Comparison of ENCODE assay signal across 6 cellular contexts in genomic region chr17:50114849-50115357, GRCh38. TPM values are rescaled to one million over a fixed set of nuclear protein-coding genes. Genes with fewer than 3 reads are reported as not detected.
A peak's percentile ranks its signal among the peaks of the same experiment; 100 is the strongest.
DNase-seq lines count a peak whose midpoint lies in the region; ATAC-seq lines count a peak whose summit lies in the region.

No MANE protein-coding gene starts in this region.

- peak; percentile 56 for ATAC-seq in stimulated activated effector memory CD8-positive, alpha-beta T cell treated with anti-CD3 and anti-CD28 coated beads, Interleukin-12 subunit alpha, Interleukin-12 subunit beta, amount 100 ng/mL, for 72 hours
- no peak for ATAC-seq in stimulated activated memory B cell treated with anti-CD40 and anti-IgM and Interleukin-4, amounts not matched to agents 10 μg/mL and 1 μg/mL and 100 μg/mL, for 72 hours

- peaks cover 48% of the 10 kb centered on the region for H3K27me3 Mint-ChIP-seq in stimulated activated memory B cell treated with anti-CD40 and anti-IgM and Interleukin-4, amounts not matched to agents 10 μg/mL and 1 μg/mL and 100 μg/mL, for 72 hours

- DNase-seq in activated gamma-delta T cell treated with Interleukin-2 at 50 U/mL for 16 hours (peak; percentile 19), activated gamma-delta T cell (lab: John Stamatoyannopoulos, UW) (no peak), NCI-H82 treated with DMSO at 0.1 percent for 48 hours (lab: John Stamatoyannopoulos, UW; ENCODE audit: unreplicated experiment) (peak; percentile 68), dermis microvascular lymphatic vessel endothelial cell (ENCODE audit: low read depth in 2 of 2) (peak; percentile 63 to 74)
- peak in 1 of 2 donors; percentile 65 for DNase-seq in stimulated activated effector memory CD8-positive, alpha-beta T cell treated with anti-CD3 and anti-CD28 coated beads, Interleukin-12 subunit alpha, Interleukin-12 subunit beta, amount 100 ng/mL, for 72 hours (ENCODE audit: low spot score in 2 of 2)

- no peaks in the 10 kb centered on the region for H3K9me3 Mint-ChIP-seq in stimulated activated effector memory CD8-positive, alpha-beta T cell treated with anti-CD3 and anti-CD28 coated beads, Interleukin-12 subunit alpha, Interleukin-12 subunit beta, amount 100 ng/mL, for 72 hours
- no peaks in the 10 kb centered on the region for H3K9me3 Mint-ChIP-seq in stimulated activated memory B cell treated with anti-CD40 and anti-IgM and Interleukin-4, amounts not matched to agents 10 μg/mL and 1 μg/mL and 100 μg/mL, for 72 hours

- H3K27ac Mint-ChIP-seq in stimulated activated effector memory CD8-positive, alpha-beta T cell treated with anti-CD3 and anti-CD28 coated beads, Interleukin-12 subunit alpha, Interleukin-12 subunit beta, amount 100 ng/mL, for 72 hours, result no peak overlapping the region
- no peak overlapping the region for H3K27ac Mint-ChIP-seq in stimulated activated memory B cell treated with anti-CD40 and anti-IgM and Interleukin-4, amounts not matched to agents 10 μg/mL and 1 μg/mL and 100 μg/mL, for 72 hours

- H3K4me1 Mint-ChIP-seq in stimulated activated effector memory CD8-positive, alpha-beta T cell treated with anti-CD3 and anti-CD28 coated beads, Interleukin-12 subunit alpha, Interleukin-12 subunit beta, amount 100 ng/mL, for 72 hours, result peaks cover 14% of the 10 kb centered on the region
- H3K4me1 Mint-ChIP-seq in stimulated activated memory B cell treated with anti-CD40 and anti-IgM and Interleukin-4, amounts not matched to agents 10 μg/mL and 1 μg/mL and 100 μg/mL, for 72 hours, result peaks cover 17% of the 10 kb centered on the region

- no peak overlapping the region for H3K4me3 Mint-ChIP-seq in stimulated activated effector memory CD8-positive, alpha-beta T cell treated with anti-CD3 and anti-CD28 coated beads, Interleukin-12 subunit alpha, Interleukin-12 subunit beta, amount 100 ng/mL, for 72 hours
- H3K4me3 Mint-ChIP-seq in stimulated activated memory B cell treated with anti-CD40 and anti-IgM and Interleukin-4, amounts not matched to agents 10 μg/mL and 1 μg/mL and 100 μg/mL, for 72 hours, result no peak overlapping the region

- no peaks in the 10 kb centered on the region for H3K36me3 Mint-ChIP-seq in stimulated activated effector memory CD8-positive, alpha-beta T cell treated with anti-CD3 and anti-CD28 coated beads, Interleukin-12 subunit alpha, Interleukin-12 subunit beta, amount 100 ng/mL, for 72 hours
- H3K36me3 Mint-ChIP-seq in stimulated activated memory B cell treated with anti-CD40 and anti-IgM and Interleukin-4, amounts not matched to agents 10 μg/mL and 1 μg/mL and 100 μg/mL, for 72 hours, result no peaks in the 10 kb centered on the region

RNA-seq across cellular contexts. Expression of gene SAMD14, which starts 15.1 kb away (rescaled TPM):
- 2.8 and 6.8 TPM in 2 replicates for total RNA-seq in dermis microvascular lymphatic vessel endothelial cell

RNA-seq across cellular contexts. Expression of gene PDK2, which starts 19.8 kb away (rescaled TPM):
- total RNA-seq in dermis microvascular lymphatic vessel endothelial cell, result 8.0 and 20.5 TPM in 2 replicates

RNA-seq across cellular contexts. Expression of gene PPP1R9B, which starts 35.6 kb away (rescaled TPM):
- 21.3 and 23.6 TPM in 2 replicates for total RNA-seq in dermis microvascular lymphatic vessel endothelial cell

RNA-seq across cellular contexts. Expression of gene SGCA, which starts 50.9 kb away (rescaled TPM):
- not detected in 2 replicates for total RNA-seq in dermis microvascular lymphatic vessel endothelial cell

RNA-seq across cellular contexts. Expression of gene ITGA3, which starts 59.0 kb away (rescaled TPM):
- 104 and 118 TPM in 2 replicates for total RNA-seq in dermis microvascular lymphatic vessel endothelial cell
